In genomic region chr4:139630991-139631390, GRCh38 we compare ENCODE assay signal across 18 cellular contexts. TPM values are rescaled to one million over a fixed set of nuclear protein-coding genes. Genes with fewer than 3 reads are reported as not detected.
A peak's percentile ranks its signal among the peaks of the same experiment; 100 is the strongest.
DNase-seq lines count a peak whose midpoint lies in the region; ATAC-seq, FAIRE-seq and TF ChIP-seq lines count a peak whose summit lies in the region.
"Had no signal": no experiment of that assay in that cellular context is flagged by ENCODE, and none has a peak within 500 bp of the region (broad histone marks: within the 10 kb centered on the region; RNA-seq: fewer than 3 reads in every experiment).

No MANE protein-coding gene starts in this region.

- no peak overlapping the region for H4K91ac ChIP-seq in trophoblast cell (ENCODE audit: low read depth, low read length)

- ATAC-seq in HepG2 (peak; percentile 70), GM19395 (IDR thresholded peaks at IDR 0.05; ENCODE audit: unreplicated experiment) (no peak)

- no peak overlapping the region for H4K8ac ChIP-seq in trophoblast cell (ENCODE audit: low read depth, low read length)

- H3K36me3 ChIP-seq in bronchial epithelial cell (ENCODE audit: control insufficient read depth, insufficient read depth, low read length) (no peaks in the 10 kb centered on the region), HepG2 (replicated peaks in 1 of 2; ENCODE audit: control insufficient read depth in 1 of 2, insufficient read depth in 2 of 2, low read length in 2 of 2) (no peaks in the 10 kb centered on the region), trophoblast cell (ENCODE audit: control insufficient read depth in 1 of 2, insufficient read depth in 2 of 2, low read length in 2 of 2) (no peaks in the 10 kb centered on the region), tibial nerve (no peaks in the 10 kb centered on the region)
- H3K36me3 ChIP-seq: BE2C had no signal

- BruUV-seq in HepG2 (replicated peaks; lab: Mats Ljungman, UMichigan): no TSS peak

- H3K4me3 ChIP-seq in bronchial epithelial cell (ENCODE audit: low read depth, low read length) (no peak overlapping the region), HepG2 (replicated peaks in 1 of 3; ENCODE audit: insufficient read depth in 1 of 3, low read depth in 2 of 3, low read length in 3 of 3) (no peak overlapping the region), trophoblast cell (ENCODE audit: low read depth, low read length) (no peak overlapping the region), tibial nerve (no peak overlapping the region)

- no peak overlapping the region for H3K18ac ChIP-seq in trophoblast cell (ENCODE audit: low read length)

- no peaks in the 10 kb centered on the region for H3K79me2 ChIP-seq in HepG2 (ENCODE audit: insufficient read depth, low read length)
- no peaks in the 10 kb centered on the region for H3K79me2 ChIP-seq in trophoblast cell (ENCODE audit: control insufficient read depth, insufficient read depth, low read length, poor library complexity)

- H3K27ac ChIP-seq in HepG2 (ENCODE audit: extremely low read length, insufficient read depth, low read length) (no peak overlapping the region), trophoblast cell (ENCODE audit: low read depth, low read length) (peak overlapping the region; percentile 48), tibial nerve (no peak overlapping the region)

- H2AK5ac ChIP-seq in trophoblast cell (ENCODE audit: low read length): no peak overlapping the region

- H3K4me2 ChIP-seq in HepG2 (ENCODE audit: low read depth, low read length): peak overlapping the region; percentile 31
- no peak overlapping the region for H3K4me2 ChIP-seq in trophoblast cell (ENCODE audit: low read length)

- WGBS in HepG2 (ENCODE audit: low lambda C conversion rate): 3% methylated on average over 5 of the region's 5 CpGs
- no CpG with 5 or more reads among the region's 5 CpGs for WGBS in trophoblast cell (ENCODE audit: extremely low coverage, insufficient coverage, insufficient read length)
- 51 to 57% methylated on average over 5 of the region's 5 CpGs for WGBS in tibial nerve, 2 donors

- no peaks in the 10 kb centered on the region for H4K20me1 ChIP-seq in HepG2 (ENCODE audit: insufficient read depth, low read length)

- no peak overlapping the region for H3K4ac ChIP-seq in trophoblast cell (ENCODE audit: low read depth, low read length)

- TF ChIP-seq EP300 in HepG2 (IDR thresholded peaks at IDR 0.05; ENCODE audit: low read depth in 2 of 2, low read length in 2 of 2): no peak
- TF ChIP-seq EP300 in HepG2 (CRISPR knock-in tag; IDR thresholded peaks at IDR 0.05; ENCODE audit: borderline replicate concordance): no peak
- no peak for TF ChIP-seq EP300 in tibial nerve (IDR thresholded peaks at IDR 0.05)

- H3K4me1 ChIP-seq in HepG2 (ENCODE audit: insufficient read depth, low read length): peaks cover 52% of the 10 kb centered on the region
- peaks cover 2 to 9% of the 10 kb centered on the region in 2 experiments for H3K4me1 ChIP-seq in trophoblast cell (ENCODE audit: control insufficient read depth in 1 of 2, insufficient read depth in 2 of 2, low read length in 2 of 2)
- H3K4me1 ChIP-seq in tibial nerve: no peaks in the 10 kb centered on the region
- H3K4me1 ChIP-seq: BE2C had no signal

- DNase-seq in bronchial epithelial cell (ENCODE audit: low read depth) (no peak), HepG2 (ENCODE audit: low spot score) (peak; percentile 29), trophoblast cell (peak in 1 of 2 donors; percentile 26), midbrain (lab: John Stamatoyannopoulos, UW) (no peak), tibial nerve (ENCODE audit: low spot score in 2 of 2) (no peak)
- DNase-seq: ACHN; BE2C; C1 segment of cervical spinal cord; CD4-positive, CD25-positive, alpha-beta regulatory T cell; CD8-positive, alpha-beta memory T cell; COR-L47; GDM1; H9 had no signal

- no peak for TF ChIP-seq POLR2A in HepG2 (IDR thresholded peaks at IDR 0.05; ENCODE audit: insufficient read depth in 1 of 2, low read depth in 2 of 2, low read length in 2 of 2)
- TF ChIP-seq POLR2A in tibial nerve (IDR thresholded peaks at IDR 0.05): no peak

- H2BK5ac ChIP-seq in trophoblast cell (ENCODE audit: low read depth, low read length, poor library complexity): peak overlapping the region; percentile 53

- H3K23ac ChIP-seq in trophoblast cell (ENCODE audit: low read length): no peak overlapping the region

- no peak overlapping the region for H2BK12ac ChIP-seq in trophoblast cell (ENCODE audit: low read length)

- TF ChIP-seq CTCF in bronchial epithelial cell (IDR thresholded peaks at IDR 0.05; ENCODE audit: insufficient read depth, low read length, severe bottlenecking) (no peak), HepG2 (CRISPR knock-in tag; IDR thresholded peaks at IDR 0.05) (no peak), tibial nerve (IDR thresholded peaks at IDR 0.05) (no peak)

- CTCF ChIA-PET in HepG2 (lab: Yijun Ruan, JAX; ENCODE audit: low intra/inter-chr PET ratio, low total read pairs): no interaction called here

- POLR2A ChIA-PET in HepG2 (lab: Yijun Ruan, JAX): no interaction called here

- no peaks in the 10 kb centered on the region for H3K9me3 ChIP-seq in HepG2 (ENCODE audit: low read length)
- no peaks in the 10 kb centered on the region for H3K9me3 ChIP-seq in trophoblast cell (ENCODE audit: insufficient read depth, low read depth, low read length)
- H3K9me3 ChIP-seq in tibial nerve: no peaks in the 10 kb centered on the region
- H3K9me3 ChIP-seq: BE2C had no signal

- no peaks in the 10 kb centered on the region for H3K79me1 ChIP-seq in trophoblast cell (ENCODE audit: low read length)

- no peak overlapping the region for H2AFZ ChIP-seq in HepG2 (ENCODE audit: low read length)
- no peak overlapping the region for H2AFZ ChIP-seq in trophoblast cell (ENCODE audit: insufficient read depth, low read length, poor library complexity)

- H3K14ac ChIP-seq in trophoblast cell (ENCODE audit: low read length): no peak overlapping the region

- H2BK120ac ChIP-seq in trophoblast cell (ENCODE audit: insufficient read depth, low read length, poor library complexity): peak overlapping the region; percentile 42

- intact Hi-C loops in HepG2 (cut with micrococcal nuclease; ENCODE audit: unreplicated experiment): no loop called here

- no peak overlapping the region for H3K9ac ChIP-seq in HepG2 (ENCODE audit: insufficient read depth, low read depth, low read length)
- no peak overlapping the region for H3K9ac ChIP-seq in trophoblast cell (ENCODE audit: low read length)

- H3K27me3 ChIP-seq in bronchial epithelial cell (ENCODE audit: control insufficient read depth, insufficient read depth, low read length) (no peaks in the 10 kb centered on the region), HepG2 (ENCODE audit: control insufficient read depth in 1 of 2, insufficient read depth in 2 of 2, low read length in 2 of 2) (no peaks in the 10 kb centered on the region), trophoblast cell (ENCODE audit: insufficient read depth, low read length) (no peaks in the 10 kb centered on the region), tibial nerve (no peaks in the 10 kb centered on the region)
- H3K27me3 ChIP-seq: BE2C had no signal

- FAIRE-seq in bronchial epithelial cell (lab: Jason Lieb, UNC): peak; percentile 64
- FAIRE-seq in HepG2 (lab: Jason Lieb, UNC): no peak
- FAIRE-seq: A204.1, D721Med, H1, HTR-8/SVneo had no signal

- in situ Hi-C loops in HepG2 (cut with HindIII; ENCODE audit: extremely low pct_ligation_motif_present, low pct_unique_long_range_greater_than_20kb): no loop called here

- H4K12ac ChIP-seq in trophoblast cell (ENCODE audit: low read depth, low read length): no peak overlapping the region

- no peak for TF ChIP-seq RAD21 in HepG2 (CRISPR knock-in tag; IDR thresholded peaks at IDR 0.05)

TF ChIP-seq in HepG2, 621 proteins besides CTCF, POLR2A, EP300 and RAD21 (continues in another document):
- TF ChIP-seq SOX5 (CRISPR knock-in tag; IDR thresholded peaks at IDR 0.05; ENCODE audit: borderline replicate concordance) (peak; percentile 54; the same call in 1 of the 2 replicates), LCORL (IDR thresholded peaks at IDR 0.05) (no peak), LCORL (CRISPR knock-in tag; IDR thresholded peaks at IDR 0.05) (0 out of 2 replicates have a peak, but pooled peaks have one; percentile 34), XRCC5 (optimal IDR thresholded peaks at IDR 0.05; ENCODE audit: low read length) (no peak), ONECUT2 (CRISPR knock-in tag; IDR thresholded peaks at IDR 0.05) (no peak)

RNA-seq across cellular contexts. Expression of gene MGST2, which starts 34.6 kb away (rescaled TPM):
- total RNA-seq in bronchial epithelial cell (28.7 and 30.5 TPM in 2 replicates), HepG2 (2016; rRNA removed; fragmentation: Illumina TruSeq; extraction: Trizol) (120 and 205 TPM in 2 replicates), tibial nerve (10 to 100 TPM; 12.2 to 27.3 (median 26.8) TPM)
- 66.9 and 76.7 TPM in 2 replicates for total RNA-seq in HepG2 (2016; cell fraction: cytosol; rRNA removed; fragmentation: Illumina TruSeq; extraction: Trizol; ENCODE audit: low read depth)
- total RNA-seq in HepG2 (2016; cell fraction: insoluble cytoplasmic fraction; rRNA removed; fragmentation: Illumina TruSeq; extraction: Trizol): 124 and 205 TPM in 2 replicates
- total RNA-seq in HepG2 (2016; cell fraction: membrane; rRNA removed; fragmentation: Illumina TruSeq; extraction: Trizol): 50.8 and 53.3 TPM in 2 replicates
- total RNA-seq in HepG2 (2016; cell fraction: nucleus; rRNA removed; fragmentation: Illumina TruSeq; extraction: Trizol): 168 and 186 TPM in 2 replicates
- polyA plus RNA-seq in HepG2 (2011; rRNA removed): 312 and 416 TPM in 2 replicates
- polyA plus RNA-seq in HepG2 (2011; cell fraction: cytosol; rRNA removed): 312 and 476 TPM in 2 replicates
- 137 and 177 TPM in 2 replicates for polyA plus RNA-seq in HepG2 (2011; cell fraction: nucleus; rRNA removed)
- polyA plus RNA-seq in HepG2 (2012): 293 and 426 TPM in 2 replicates
- polyA plus RNA-seq in HepG2 (2016; cell fraction: cytosol; fragmentation: Illumina TruSeq; extraction: Trizol; ENCODE audit: low read depth): 57.8 and 59.6 TPM in 2 replicates
- 132 and 154 TPM in 2 replicates for polyA plus RNA-seq in HepG2 (2016; cell fraction: insoluble cytoplasmic fraction; fragmentation: Illumina TruSeq; extraction: Trizol; ENCODE audit: low read depth)
- 49.5 and 55.2 TPM in 2 replicates for polyA plus RNA-seq in HepG2 (2016; cell fraction: membrane; fragmentation: Illumina TruSeq; extraction: Trizol; ENCODE audit: low read depth)
- polyA plus RNA-seq in HepG2 (2016; cell fraction: nucleus; fragmentation: Illumina TruSeq; extraction: Trizol; ENCODE audit: insufficient read depth, low read depth): 282 and 318 TPM in 2 replicates
- 18.4 and 54.7 TPM in 2 replicates for polyA minus RNA-seq in HepG2 (2011; rRNA and poly(A)+ RNA removed; ENCODE audit: low replicate concordance)
- polyA minus RNA-seq in HepG2 (2011; cell fraction: cytosol; rRNA and poly(A)+ RNA removed): 93.2 and 100 TPM in 2 replicates
- polyA minus RNA-seq in HepG2 (2011; cell fraction: nucleus; rRNA and poly(A)+ RNA removed): 263 and 286 TPM in 2 replicates
- polyA plus RNA-seq in trophoblast cell (2013): 53.9 and 57.1 TPM in 2 replicates
